In the genomic region with DNA sequence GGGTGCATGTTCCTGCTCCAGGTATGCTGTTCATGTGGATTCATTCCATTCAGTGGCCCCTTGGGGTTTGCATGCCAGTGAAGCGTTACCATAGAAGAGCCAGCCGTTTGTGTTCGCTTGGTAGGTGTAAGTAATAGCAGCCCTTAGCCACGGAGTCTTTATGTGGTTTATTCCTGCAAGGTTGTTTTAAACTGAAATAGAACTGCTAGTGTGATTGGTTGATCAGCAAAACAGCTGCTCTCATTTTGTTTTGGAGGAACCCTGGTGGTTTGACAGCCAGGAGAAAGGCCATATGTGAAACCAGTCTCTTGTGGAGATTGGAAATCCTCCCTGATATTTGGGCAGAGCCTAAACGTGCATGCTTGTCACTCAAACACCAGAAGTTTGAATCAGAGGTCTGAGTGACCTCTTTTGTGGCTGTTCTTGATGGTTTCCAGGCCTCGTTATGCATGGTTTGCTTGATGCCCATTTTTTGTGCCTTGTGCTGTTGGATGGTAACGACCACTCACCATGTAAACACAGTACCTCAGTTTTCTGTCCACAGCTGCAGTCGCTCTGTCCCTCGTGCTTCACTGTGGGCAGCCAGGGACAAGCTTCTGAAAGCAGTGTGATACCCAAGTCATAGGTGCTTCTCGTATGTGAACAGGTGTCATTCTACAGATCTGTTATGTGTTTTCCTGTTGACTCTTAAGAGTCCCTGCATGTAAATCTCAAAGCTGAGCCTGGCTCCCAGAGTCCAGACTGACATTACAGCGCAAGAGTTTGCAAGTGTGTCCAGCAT, we compare ENCODE assay signal across 9 cellular contexts. TPM values are rescaled to one million over a fixed set of nuclear protein-coding genes. Genes with fewer than 3 reads are reported as not detected.
DNase-seq lines count a peak whose midpoint lies in the region; ATAC-seq, FAIRE-seq and TF ChIP-seq lines count a peak whose summit lies in the region.
"Had no signal": no experiment of that assay in that cellular context is flagged by ENCODE, and none has a peak within 500 bp of the region (broad histone marks: within the 10 kb centered on the region; RNA-seq: fewer than 3 reads in every experiment).

No MANE protein-coding gene starts in this region.

- H2BK120ac ChIP-seq in H1 (replicated peaks; ENCODE audit: low read depth, low read length), result no peak overlapping the region

- H3K4me1 ChIP-seq in H1 (replicated peaks in 1 of 4; ENCODE audit: control insufficient read depth in 3 of 4, insufficient read depth in 4 of 4, low read length in 3 of 4), result no peaks in the 10 kb centered on the region; a peak in 1 of 7 replicates
- peaks cover 5% of the 10 kb centered on the region for H3K4me1 ChIP-seq in hepatocyte (ENCODE audit: insufficient read depth)
- no peaks in the 10 kb centered on the region for H3K4me1 ChIP-seq in Karpas-422 (ENCODE audit: low read length)

- TF ChIP-seq POLR2A in H1 (IDR thresholded peaks at IDR 0.05; ENCODE audit: control extremely low read depth in 1 of 2, low read depth in 2 of 2, low read length in 2 of 2), result no peak

- peaks cover 0 to 18% (median 11%) of the 10 kb centered on the region in 4 experiments; a peak in 5 of 8 replicates for H3K36me3 ChIP-seq in H1 (ENCODE audit: control insufficient read depth in 2 of 4, insufficient read depth in 4 of 4, low read length in 3 of 4)
- no peaks in the 10 kb centered on the region for H3K36me3 ChIP-seq in hepatocyte (replicated peaks; ENCODE audit: insufficient read depth, low read depth)
- peaks cover 4% of the 10 kb centered on the region; the same call in 1 of the 2 replicates for H3K36me3 ChIP-seq in Karpas-422 (ENCODE audit: insufficient read depth, low read length)

- H2BK20ac ChIP-seq in H1 (ENCODE audit: low read length), result no peak overlapping the region

- no peaks in the 10 kb centered on the region for H3K9me2 ChIP-seq in hepatocyte (replicated peaks; ENCODE audit: insufficient read depth)
- no peaks in the 10 kb centered on the region for H3K9me2 ChIP-seq in Karpas-422 (replicated peaks; ENCODE audit: insufficient read depth, low read length)

- no peaks in the 10 kb centered on the region for H3K9me3 Mint-ChIP-seq in stimulated activated naive CD8-positive, alpha-beta T cell treated with anti-CD3 and anti-CD28 coated beads, Interleukin-15, amount 100 ng/mL, for 72 hours

- H4K91ac ChIP-seq in H1 (replicated peaks; ENCODE audit: insufficient read length, low read length), result no peak overlapping the region

- H3K79me1 ChIP-seq in H1 (ENCODE audit: low read depth, low read length), result peaks cover 5% of the 10 kb centered on the region; the same call in 1 of the 2 replicates

- TF ChIP-seq CTCF in H1 (IDR thresholded peaks at IDR 0.05; ENCODE audit: control extremely low read depth in 1 of 3, insufficient read depth in 1 of 3, low read depth in 1 of 3, low read length in 3 of 3) (no peak), hepatocyte (IDR thresholded peaks at IDR 0.05; ENCODE audit: poor library complexity) (no peak)

- no peak for TF ChIP-seq RAD21 in H1 (IDR thresholded peaks at IDR 0.05 in 1 of 2, conservative IDR thresholded peaks at IDR 0.05 in 1 of 2; ENCODE audit: low read depth in 2 of 2, low read length in 2 of 2)

- no peak overlapping the region for H2AFZ ChIP-seq in H1 (ENCODE audit: low read length)
- no peak overlapping the region for H2AFZ ChIP-seq in hepatocyte
- H2AFZ ChIP-seq in Karpas-422 (ENCODE audit: low read length), result no peak overlapping the region

- no peaks in the 10 kb centered on the region for H3K27me3 ChIP-seq in H1 (replicated peaks in 1 of 4; ENCODE audit: control insufficient read depth in 3 of 4, extremely low read depth in 1 of 4, insufficient read depth in 3 of 4, low read length in 3 of 4)
- no peaks in the 10 kb centered on the region for H3K27me3 ChIP-seq in hepatocyte
- no peaks in the 10 kb centered on the region for H3K27me3 ChIP-seq in Karpas-422 (ENCODE audit: low read length)

- H3K14ac ChIP-seq in H1 (ENCODE audit: insufficient read length), result no peak overlapping the region

- no peak overlapping the region for H2AK5ac ChIP-seq in H1 (ENCODE audit: low read depth, low read length)

- peak; percentile 5 for DNase-seq in stimulated activated CD4-positive, alpha-beta T cell treated with anti-CD3 and anti-CD28 coated beads, Interleukin-15, amount 100 ng/mL, for 24 hours
- DNase-seq in stimulated activated CD4-positive, alpha-beta T cell treated with anti-CD3 and anti-CD28 coated beads, Interleukin-4, amount 100 ng/mL, for 24 hours, result no peak
- DNase-seq in NCI-H2171 treated with DMSO at 0.1 percent for 48 hours (lab: John Stamatoyannopoulos, UW) (peak; percentile 90), H1 (ENCODE audit: low read depth in 1 of 2, low spot score in 2 of 2) (no peak), NAMALWA (ENCODE audit: low spot score) (no peak), hepatocyte (ENCODE audit: low spot score) (no peak), Karpas-422 (no peak)
- DNase-seq in stimulated activated naive CD8-positive, alpha-beta T cell treated with anti-CD3 and anti-CD28 coated beads, Interleukin-15, amount 100 ng/mL, for 72 hours, result peak in 1 of 2 donors; percentile 21
- DNase-seq: T-helper 9 cell had no signal

- no peak overlapping the region for H4K8ac ChIP-seq in H1 (ENCODE audit: extremely low read depth, insufficient read depth, low read length)

- H3K4ac ChIP-seq in H1 (replicated peaks; ENCODE audit: insufficient read length, low read depth, low read length), result no peak overlapping the region

- ATAC-seq in stimulated activated naive CD8-positive, alpha-beta T cell treated with anti-CD3 and anti-CD28 coated beads, Interleukin-15, amount 100 ng/mL, for 72 hours, result peak; percentile 71

- H3K4me2 ChIP-seq in H1 (ENCODE audit: insufficient read depth in 1 of 2, low read depth in 2 of 2, low read length in 2 of 2) (no peak overlapping the region), hepatocyte (no peak overlapping the region), Karpas-422 (ENCODE audit: low read depth, low read length, poor library complexity, severe bottlenecking) (no peak overlapping the region)

- H3K56ac ChIP-seq in H1 (replicated peaks; ENCODE audit: insufficient read length, low read depth, low read length), result no peak overlapping the region

- H3K27ac ChIP-seq in H1 (ENCODE audit: low read depth, low read length), result no peak overlapping the region
- H3K27ac ChIP-seq in hepatocyte, result no peak overlapping the region
- H3K27ac ChIP-seq in Karpas-422 (ENCODE audit: low read length), result no peak overlapping the region

- no peak overlapping the region for H2BK12ac ChIP-seq in H1 (ENCODE audit: low read depth, low read length)

- peak; percentile 28 for FAIRE-seq in H1 (lab: Jason Lieb, UNC)

- H3K4me3 ChIP-seq in H1 (ENCODE audit: extremely low read depth in 1 of 4, insufficient read depth in 2 of 4, low read depth in 3 of 4, low read length in 4 of 4) (no peak overlapping the region), hepatocyte (no peak overlapping the region), Karpas-422 (ENCODE audit: low read length) (no peak overlapping the region)

- no peak for TF ChIP-seq EP300 in H1 (IDR thresholded peaks at IDR 0.05; ENCODE audit: borderline replicate concordance in 1 of 2, low read depth in 2 of 2, low read length in 2 of 2)

- 88% methylated on average over 11 of the region's 11 CpGs; no CpG with 5 or more reads in 1 of the 2 experiments for WGBS in H1 (ENCODE audit: extremely low coverage in 1 of 2, insufficient coverage in 1 of 2, insufficient read length in 1 of 2, insufficient replicate concordance in 2 of 2, low coverage in 1 of 2, low lambda C conversion rate in 2 of 2, missing lambda C conversion rate in 1 of 2), 2 experiments
- 87% methylated on average over 11 of the region's 11 CpGs for WGBS in hepatocyte (ENCODE audit: low lambda C conversion rate, missing lambda C conversion rate)

- no peak overlapping the region for H3K18ac ChIP-seq in H1 (ENCODE audit: extremely low read depth, low read length)

- H3K23me2 ChIP-seq in H1 (ENCODE audit: low read depth, low read length), result no peaks in the 10 kb centered on the region

- H4K20me1 ChIP-seq in H1 (replicated peaks in 1 of 2; ENCODE audit: control insufficient read depth in 1 of 2, insufficient read depth in 2 of 2, low read length in 2 of 2), result peaks cover 0 to 2% of the 10 kb centered on the region in 2 experiments
- H4K20me1 ChIP-seq in hepatocyte (ENCODE audit: insufficient read depth, poor library complexity, severe bottlenecking), result no peaks in the 10 kb centered on the region
- H4K20me1 ChIP-seq in Karpas-422 (ENCODE audit: insufficient read depth, low read depth, low read length), result no peaks in the 10 kb centered on the region

- no peak overlapping the region for H3K23ac ChIP-seq in H1 (ENCODE audit: insufficient read length)

- H3K9ac ChIP-seq in H1 (replicated peaks in 1 of 4; ENCODE audit: extremely low read depth in 1 of 4, low read depth in 3 of 4, low read length in 3 of 4), result no peak overlapping the region
- H3K9ac ChIP-seq in Karpas-422 (ENCODE audit: low read length), result no peak overlapping the region

- peaks cover 18% of the 10 kb centered on the region for H3K4me1 Mint-ChIP-seq in stimulated activated naive CD8-positive, alpha-beta T cell treated with anti-CD3 and anti-CD28 coated beads, Interleukin-15, amount 100 ng/mL, for 72 hours

- H4K5ac ChIP-seq in H1 (ENCODE audit: insufficient read length, low read depth, low read length), result no peak overlapping the region

- H3K27ac Mint-ChIP-seq in stimulated activated naive CD8-positive, alpha-beta T cell treated with anti-CD3 and anti-CD28 coated beads, Interleukin-15, amount 100 ng/mL, for 72 hours, result no peak overlapping the region

- H3K27me3 Mint-ChIP-seq in stimulated activated naive CD8-positive, alpha-beta T cell treated with anti-CD3 and anti-CD28 coated beads, Interleukin-15, amount 100 ng/mL, for 72 hours, result no peaks in the 10 kb centered on the region

- CTCF ChIA-PET in H1 (lab: Charles Lee; ENCODE audit: partially characterized antibody), result interaction anchor here (0.6 to 1.1 kb wide), 4 partner anchors 24 to 297 kb away, joined by 3 read pairs; no protein-coding TSS in a partner anchor

- no peak overlapping the region for H2BK15ac ChIP-seq in H1 (ENCODE audit: low read length)

- POLR2A ChIA-PET in H1 (lab: Charles Lee; ENCODE audit: partially characterized antibody), result no interaction called here

- H3K9me3 ChIP-seq in H1 (ENCODE audit: insufficient read depth in 2 of 2, low read depth in 1 of 2, low read length in 1 of 2) (no peaks in the 10 kb centered on the region; a peak in 1 of 4 replicates), hepatocyte (ENCODE audit: low read depth) (no peaks in the 10 kb centered on the region), Karpas-422 (ENCODE audit: low read length) (no peaks in the 10 kb centered on the region)

- H3K79me2 ChIP-seq in H1 (ENCODE audit: control insufficient read depth in 1 of 2, insufficient read depth in 2 of 2, low read length in 2 of 2) (peaks cover 0 to 13% of the 10 kb centered on the region in 2 experiments; a peak in 1 of 4 replicates), hepatocyte (peaks cover 56% of the 10 kb centered on the region), Karpas-422 (ENCODE audit: low read length) (no peaks in the 10 kb centered on the region)

- no peak overlapping the region for H2BK5ac ChIP-seq in H1 (ENCODE audit: low read depth, low read length)

- H3K4me3 Mint-ChIP-seq in stimulated activated naive CD8-positive, alpha-beta T cell treated with anti-CD3 and anti-CD28 coated beads, Interleukin-15, amount 100 ng/mL, for 72 hours, result no peak overlapping the region

RNA-seq across cellular contexts. Expression of a gene that starts 58.3 kb away (rescaled TPM):
- 1.9 and 2.1 TPM in 2 replicates for total RNA-seq in H1 (2021; fragmentation: NEBNext Ultra II Directional; extraction: Animal tissue kit (Norgen Biotek cat#: 25700))
- 2.6 and 5.6 TPM in 2 replicates for polyA plus RNA-seq in H1 (2011; rRNA removed)
- polyA plus RNA-seq in H1 (2011; cell fraction: cytosol; rRNA removed), result 3.4 TPM
- polyA plus RNA-seq in H1 (2011; cell fraction: nucleus; rRNA removed), result 4.7 TPM
- polyA plus RNA-seq in H1 (2012, experiment 1 of 2), result 0.58 to 1.6 TPM (median 1.2 TPM) in 4 replicates
- polyA plus RNA-seq in H1 (2012, experiment 2 of 2), result 0.41 TPM
- 1.3 TPM for polyA plus RNA-seq in H1 (2013, experiment 1 of 2)
- polyA plus RNA-seq in H1 (2013, experiment 2 of 2), result 0.98 TPM
- polyA minus RNA-seq in H1 (2011; rRNA and poly(A)+ RNA removed), result 0.61 and 0.98 TPM in 2 replicates
- polyA minus RNA-seq in H1 (2011; cell fraction: cytosol; rRNA and poly(A)+ RNA removed), result 1.2 TPM
- 6.5 TPM for polyA minus RNA-seq in H1 (2011; cell fraction: nucleus; rRNA and poly(A)+ RNA removed)
- 0.57 and 0.84 TPM in 2 replicates for total RNA-seq in hepatocyte
- polyA plus RNA-seq in hepatocyte, result 1.0 and 2.5 TPM in 2 replicates
- total RNA-seq in Karpas-422 (2014; rRNA removed; shearing (Covaris generic); ENCODE audit: low replicate concordance), result not detected in 2 replicates

Comparison
In these comparisons a context has a peak if more than half of its experiments do, and no peak if none do; other contexts are left out.
1. DNase-seq: peak in stimulated activated CD4-positive, alpha-beta T cell treated with anti-CD3 and anti-CD28 coated beads, Interleukin-15, amount 100 ng/mL, for 24 hours (single experiment) and NCI-H2171 treated with DMSO at 0.1 percent for 48 hours (single experiment); none in stimulated activated CD4-positive, alpha-beta T cell treated with anti-CD3 and anti-CD28 coated beads, Interleukin-4, amount 100 ng/mL, for 24 hours (single experiment), H1 (0 of 2), NAMALWA (single experiment), hepatocyte (single experiment) and Karpas-422 (single experiment).